In genomic region chr9:71725590-71726338, GRCh38 we compare ENCODE assay signal across 12 cellular contexts. TPM values are rescaled to one million over a fixed set of nuclear protein-coding genes. Genes with fewer than 3 reads are reported as not detected.
A peak's percentile ranks its signal among the peaks of the same experiment; 100 is the strongest.
DNase-seq lines count a peak whose midpoint lies in the region; ATAC-seq and TF ChIP-seq lines count a peak whose summit lies in the region.
"Had no signal": no experiment of that assay in that cellular context is flagged by ENCODE, and none has a peak within 500 bp of the region (broad histone marks: within the 10 kb centered on the region; RNA-seq: fewer than 3 reads in every experiment).

No MANE protein-coding gene starts in this region.

- ATAC-seq in right lobe of liver (peak; percentile 88 to 98 (median 92)), HG03159 (IDR thresholded peaks at IDR 0.05; ENCODE audit: unreplicated experiment) (no peak)
- no peak for ATAC-seq in activated CD4-positive, CD25-positive, alpha-beta regulatory T cell treated with anti-CD3 and anti-CD28 coated beads, Interleukin-2, amount 50 U/mL, for 24 hours
- ATAC-seq: effector memory CD8-positive, alpha-beta T cell; left lung had no signal

- POLR2A ChIA-PET in MCF 10A (lab: Yijun Ruan, JAX), result interaction anchor here (1.1 to 2.4 kb wide), 4 partner anchors 12 to 41 kb away, joined by 3 to 13 read pairs (median 4); partner anchors contain the start of gene CEMIP2

- no peaks in the 10 kb centered on the region for H3K9me3 ChIP-seq in MG63
- no peaks in the 10 kb centered on the region for H3K9me3 ChIP-seq in right lobe of liver
- H3K9me3 ChIP-seq: left lung had no signal

- peaks cover 17% of the 10 kb centered on the region for H3K4me1 Mint-ChIP-seq in MCF 10A (ENCODE audit: insufficient read depth, unreplicated experiment)
- H3K4me1 Mint-ChIP-seq in activated T-helper 1 cell treated with anti-CD3 and anti-CD28 coated beads, Interleukin-12 subunit alpha, Interleukin-12 subunit beta, Interleukin-2, Interleukin-4 antibody, amounts not matched to agents 30 ng/mL and 10 ng/mL and 1 ng/mL, durations not matched to agents 14 hours and 24 hours and 36 hours (ENCODE audit: low read depth), result peaks cover 19% of the 10 kb centered on the region

- 22% methylated on average over 5 of the region's 5 CpGs for WGBS in right lobe of liver (ENCODE audit: insufficient coverage, low coverage, low lambda C conversion rate, missing lambda C conversion rate)

- no peaks in the 10 kb centered on the region for H3K27me3 Mint-ChIP-seq in MCF 10A (ENCODE audit: insufficient read depth, unreplicated experiment)
- H3K27me3 Mint-ChIP-seq in activated T-helper 1 cell treated with anti-CD3 and anti-CD28 coated beads, Interleukin-12 subunit alpha, Interleukin-12 subunit beta, Interleukin-2, Interleukin-4 antibody, amounts not matched to agents 30 ng/mL and 10 ng/mL and 1 ng/mL, durations not matched to agents 14 hours and 24 hours and 36 hours (ENCODE audit: insufficient read depth), result no peaks in the 10 kb centered on the region
- H3K27me3 Mint-ChIP-seq: effector memory CD8-positive, alpha-beta T cell had no signal

- H3K27ac ChIP-seq in right lobe of liver, result peak overlapping the region in 2 of 3 donors; percentile 45 to 69
- H3K27ac ChIP-seq: left lung had no signal

- peaks cover 0 to 41% (median 12%) of the 10 kb centered on the region in 4 donors for H3K4me1 ChIP-seq in right lobe of liver

- H3K27ac Mint-ChIP-seq in MCF 10A (ENCODE audit: low read depth, unreplicated experiment), result peak overlapping the region; percentile 66
- H3K27ac Mint-ChIP-seq in activated T-helper 1 cell treated with anti-CD3 and anti-CD28 coated beads, Interleukin-12 subunit alpha, Interleukin-12 subunit beta, Interleukin-2, Interleukin-4 antibody, amounts not matched to agents 30 ng/mL and 10 ng/mL and 1 ng/mL, durations not matched to agents 14 hours and 24 hours and 36 hours, result no peak overlapping the region
- H3K27ac Mint-ChIP-seq: activated naive CD4-positive, alpha-beta T cell treated with anti-CD3 and anti-CD28 coated beads for 36 hours; effector memory CD8-positive, alpha-beta T cell had no signal

- no peaks in the 10 kb centered on the region for H3K36me3 ChIP-seq in MG63
- H3K36me3 ChIP-seq in right lobe of liver, result peaks cover 0 to 47% (median 17%) of the 10 kb centered on the region in 4 donors

- H3K4me3 ChIP-seq in MG63 (no peak overlapping the region), right lobe of liver (no peak overlapping the region)
- H3K4me3 ChIP-seq: left lung had no signal

- in situ Hi-C loops in Caki2 (cut with HindIII; ENCODE audit: low pct_unique_long_range_greater_than_20kb, low sequenced_read_pairs), result no loop called here

- DNase-seq in Caki2 (ENCODE audit: low read depth) (peak; percentile 35), MG63 (peak; percentile 22), MCF 10A (ENCODE audit: unreplicated experiment) (peak; percentile 94), right lobe of liver (peak in 1 of 3 donors; percentile 69)
- no peak for DNase-seq in activated T-helper 1 cell treated with anti-CD3 and anti-CD28 coated beads, Interleukin-12 subunit alpha, Interleukin-12 subunit beta, Interleukin-2, Interleukin-4 antibody, amounts not matched to agents 30 ng/mL and 10 ng/mL and 1 ng/mL, durations not matched to agents 14 hours and 24 hours and 36 hours (ENCODE audit: low spot score)
- no peak for DNase-seq in stimulated activated CD4-positive, alpha-beta T cell treated with anti-CD3 and anti-CD28 coated beads, Interleukin-2, amount 100 ng/mL, for 24 hours
- DNase-seq: activated naive CD4-positive, alpha-beta T cell treated with anti-CD3 and anti-CD28 coated beads for 36 hours; DND-41; effector memory CD8-positive, alpha-beta T cell; left lung had no signal

- TF ChIP-seq CTCF in MCF 10A (IDR thresholded peaks at IDR 0.05; ENCODE audit: unreplicated experiment) (no peak), right lobe of liver (IDR thresholded peaks at IDR 0.05) (no peak)

- H3K27me3 ChIP-seq in MG63 (no peaks in the 10 kb centered on the region), right lobe of liver (no peaks in the 10 kb centered on the region)
- H3K27me3 ChIP-seq: left lung had no signal

- intact Hi-C loops in MCF 10A (cut with micrococcal nuclease) (loop anchor here (2.0 kb wide), 1 partner anchor 43 kb away; the partner anchor contains the start of gene CEMIP2), right lobe of liver (cut with DNase I) (no loop called here)
- intact Hi-C loops in activated T-helper 1 cell treated with anti-CD3 and anti-CD28 coated beads, Interleukin-12 subunit alpha, Interleukin-12 subunit beta, Interleukin-2, Interleukin-4 antibody, amounts not matched to agents 30 ng/mL and 10 ng/mL and 1 ng/mL, durations not matched to agents 14 hours and 24 hours and 36 hours (cut with micrococcal nuclease), result no loop called here

- H3K9me3 Mint-ChIP-seq in MCF 10A (ENCODE audit: unreplicated experiment), result no peaks in the 10 kb centered on the region
- H3K9me3 Mint-ChIP-seq in activated T-helper 1 cell treated with anti-CD3 and anti-CD28 coated beads, Interleukin-12 subunit alpha, Interleukin-12 subunit beta, Interleukin-2, Interleukin-4 antibody, amounts not matched to agents 30 ng/mL and 10 ng/mL and 1 ng/mL, durations not matched to agents 14 hours and 24 hours and 36 hours, result no peaks in the 10 kb centered on the region
- H3K9me3 Mint-ChIP-seq: activated naive CD4-positive, alpha-beta T cell treated with anti-CD3 and anti-CD28 coated beads for 36 hours; effector memory CD8-positive, alpha-beta T cell had no signal

- CTCF ChIA-PET in MCF 10A (lab: Yijun Ruan, JAX), result interaction anchor here (0.7 to 2.2 kb wide), 5 partner anchors 9 to 121 kb away, joined by 3 to 9 read pairs (median 6); no protein-coding TSS in a partner anchor

- no peak for TF ChIP-seq POLR2A in right lobe of liver (IDR thresholded peaks at IDR 0.05)

- no TSS peak for BruUV-seq in MCF 10A (replicated peaks; lab: Mats Ljungman, UMichigan)

- no peak overlapping the region for H3K4me3 Mint-ChIP-seq in MCF 10A (ENCODE audit: unreplicated experiment)
- no peak overlapping the region for H3K4me3 Mint-ChIP-seq in activated T-helper 1 cell treated with anti-CD3 and anti-CD28 coated beads, Interleukin-12 subunit alpha, Interleukin-12 subunit beta, Interleukin-2, Interleukin-4 antibody, amounts not matched to agents 30 ng/mL and 10 ng/mL and 1 ng/mL, durations not matched to agents 14 hours and 24 hours and 36 hours
- H3K4me3 Mint-ChIP-seq: activated naive CD4-positive, alpha-beta T cell treated with anti-CD3 and anti-CD28 coated beads for 36 hours; effector memory CD8-positive, alpha-beta T cell had no signal

- H3K36me3 Mint-ChIP-seq in MCF 10A (ENCODE audit: insufficient read depth, unreplicated experiment), result peaks cover 69% of the 10 kb centered on the region
- peaks cover 56% of the 10 kb centered on the region for H3K36me3 Mint-ChIP-seq in activated T-helper 1 cell treated with anti-CD3 and anti-CD28 coated beads, Interleukin-12 subunit alpha, Interleukin-12 subunit beta, Interleukin-2, Interleukin-4 antibody, amounts not matched to agents 30 ng/mL and 10 ng/mL and 1 ng/mL, durations not matched to agents 14 hours and 24 hours and 36 hours (ENCODE audit: low read depth)

RNA-seq across cellular contexts. Expression of gene CEMIP2, which starts 42.5 kb away (rescaled TPM):
- 30.8 and 43.2 TPM in 2 replicates for total RNA-seq in Caki2 (2014; rRNA removed; shearing (Covaris generic); ENCODE audit: low replicate concordance)
- 0.30 and 7.8 TPM in 2 replicates for total RNA-seq in MG63 (2014; rRNA removed; shearing (Covaris generic); ENCODE audit: low replicate concordance)
- total RNA-seq in MCF 10A (2022), result 13.7 and 17.7 TPM in 2 replicates
- total RNA-seq in right lobe of liver, result 10 to 100 TPM; 40.9 to 92.8 (median 56.5) TPM
- 70.0 and 79.1 TPM in 2 replicates for total RNA-seq in activated T-helper 1 cell treated with anti-CD3 and anti-CD28 coated beads, Interleukin-12 subunit alpha, Interleukin-12 subunit beta, Interleukin-2, Interleukin-4 antibody, amounts not matched to agents 30 ng/mL and 10 ng/mL and 1 ng/mL, durations not matched to agents 14 hours and 24 hours and 36 hours

Comparison
In these comparisons a context has a peak if more than half of its experiments do, and no peak if none do; other contexts are left out.
1. DNase-seq: peak in Caki2 (single experiment), MG63 (single experiment) and MCF 10A (single experiment); none in activated T-helper 1 cell treated with anti-CD3 and anti-CD28 coated beads, Interleukin-12 subunit alpha, Interleukin-12 subunit beta, Interleukin-2, Interleukin-4 antibody, amounts not matched to agents 30 ng/mL and 10 ng/mL and 1 ng/mL, durations not matched to agents 14 hours and 24 hours and 36 hours (single experiment) and stimulated activated CD4-positive, alpha-beta T cell treated with anti-CD3 and anti-CD28 coated beads, Interleukin-2, amount 100 ng/mL, for 24 hours (0 of 2).
2. ATAC-seq: peak in right lobe of liver (4 of 4); none in activated CD4-positive, CD25-positive, alpha-beta regulatory T cell treated with anti-CD3 and anti-CD28 coated beads, Interleukin-2, amount 50 U/mL, for 24 hours (0 of 2) and HG03159 (single experiment).